ENCODE assay signal across 8 cellular contexts in genomic region chr1:206686486-206687249, GRCh38. TPM values are rescaled to one million over a fixed set of nuclear protein-coding genes. Genes with fewer than 3 reads are reported as not detected.
DNase-seq lines count a peak whose midpoint lies in the region; ATAC-seq and TF ChIP-seq lines count a peak whose summit lies in the region.

No MANE protein-coding gene starts in this region.

- DNase-seq in T-cell (peak in 13 of 34 experiments; percentile 9 to 40 (median 21)), fibroblast of pulmonary artery (ENCODE audit: low read depth) (no peak), NCI-H2107 treated with DMSO at 0.1 percent for 48 hours (lab: John Stamatoyannopoulos, UW; ENCODE audit: unreplicated experiment) (no peak), NCI-H146 treated with DMSO at 0.1 percent for 48 hours (lab: John Stamatoyannopoulos, UW; ENCODE audit: unreplicated experiment) (no peak)

- H3K9me3 Mint-ChIP-seq in T-cell, result no peaks in the 10 kb centered on the region

- no peaks in the 10 kb centered on the region for H3K36me3 ChIP-seq in skeletal muscle satellite cell (ENCODE audit: insufficient read depth, low read length)

- peak; percentile 34 for ATAC-seq in GM21515 (IDR thresholded peaks at IDR 0.05; ENCODE audit: unreplicated experiment)
- ATAC-seq in T-cell (replicated peaks in 1 of 4), result peak; percentile 35 to 43 (median 40)
- ATAC-seq in HG02763 (IDR thresholded peaks at IDR 0.05; ENCODE audit: unreplicated experiment), result no peak

- peak overlapping the region; percentile 97 for H3K27ac Mint-ChIP-seq in T-cell

- peak overlapping the region; percentile 88 for H3K4me2 ChIP-seq in skeletal muscle satellite cell (ENCODE audit: low read length)

- H3K27me3 Mint-ChIP-seq in T-cell, result peaks cover 0 to 2% of the 10 kb centered on the region in 2 donors

- peak overlapping the region; percentile 77 for H3K27ac ChIP-seq in C4-2B

- peaks cover 8% of the 10 kb centered on the region for H3K27me3 ChIP-seq in skeletal muscle satellite cell (ENCODE audit: control insufficient read depth, insufficient read depth, low read length)

- TF ChIP-seq CTCF in C4-2B (conservative IDR thresholded peaks at IDR 0.05), result no peak
- no peak for TF ChIP-seq CTCF in fibroblast of pulmonary artery (IDR thresholded peaks at IDR 0.05; ENCODE audit: low read length, missing control alignments)

- peak overlapping the region; percentile 91 for H3K4me3 ChIP-seq in fibroblast of pulmonary artery (replicated peaks; ENCODE audit: low read depth, low read length)
- H3K4me3 ChIP-seq in skeletal muscle satellite cell (ENCODE audit: low read length), result peak overlapping the region; percentile 89

- CTCF ChIA-PET in T-cell (lab: Charles Lee), result interaction anchor here in 1 of 2 donors (0.6 kb wide), 2 partner anchors 74 to 207 kb away, joined by 3 read pairs; no protein-coding TSS in a partner anchor

- no peaks in the 10 kb centered on the region for H3K9me3 ChIP-seq in skeletal muscle satellite cell (replicated peaks; ENCODE audit: low read length)

- H3K4me1 Mint-ChIP-seq in T-cell, result peaks cover 55 to 60% (median 60%) of the 10 kb centered on the region in 3 donors

- H3K9ac ChIP-seq in skeletal muscle satellite cell (ENCODE audit: low read depth, low read length), result peak overlapping the region; percentile 96

- no peaks in the 10 kb centered on the region for H3K36me3 Mint-ChIP-seq in T-cell

- H3K4me1 ChIP-seq in skeletal muscle satellite cell (ENCODE audit: control insufficient read depth, insufficient read depth, low read length), result peaks cover 33% of the 10 kb centered on the region

- POLR2A ChIA-PET in T-cell (lab: Charles Lee), result interaction anchor here in 1 of 2 donors (0.7 kb wide), 1 partner anchor 37 kb away, joined by 3 read pairs; no protein-coding TSS in a partner anchor

- peak overlapping the region; percentile 97 to 99 (median 99) for H3K4me3 Mint-ChIP-seq in T-cell

RNA-seq across cellular contexts. Expression of gene MAPKAPK2, which starts 2.0 kb away (rescaled TPM):
- total RNA-seq in T-cell, result 100 to 1,000 TPM in 1 of 5 donors, 10 to 100 TPM in 4; 64.3 to 117 (median 78.4) TPM
- total RNA-seq in skeletal muscle satellite cell (2012; rRNA removed), result 20.8 and 29.5 TPM in 2 replicates

RNA-seq across cellular contexts. Expression of gene DYRK3, which starts 51.3 kb away (rescaled TPM):
- total RNA-seq in T-cell, result 1 to 10 TPM in 4 of 5 donors, under 1 TPM in 1; 0.73 to 2.0 (median 1.6) TPM
- total RNA-seq in skeletal muscle satellite cell (2012; rRNA removed), result 21.6 and 38.0 TPM in 2 replicates
